Comparison of ENCODE assay signal across 16 cellular contexts in the genomic region with DNA sequence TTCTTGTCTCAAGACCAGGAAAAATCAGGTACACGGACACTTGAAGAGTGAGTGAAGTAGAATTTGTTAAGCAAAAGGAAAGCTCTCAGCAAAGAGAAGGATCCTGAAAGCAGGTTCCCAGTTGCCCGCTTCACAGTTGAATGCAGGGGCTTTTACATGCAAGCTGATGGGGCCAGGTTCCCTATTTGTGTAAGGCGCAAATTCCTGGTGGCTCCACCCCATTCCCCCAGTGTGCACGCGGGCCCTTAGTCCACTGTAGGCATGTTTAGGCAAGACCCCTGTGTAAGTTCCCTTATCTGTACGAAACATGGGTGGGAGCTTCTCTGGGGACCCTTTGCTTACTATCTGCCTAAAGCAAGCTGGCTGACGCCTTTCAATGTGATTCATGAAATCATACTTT.
"Had no signal": no experiment of that assay in that cellular context is flagged by ENCODE, and none has a peak within 500 bp of the region (broad histone marks: within the 10 kb centered on the region; RNA-seq: fewer than 3 reads in every experiment).

No MANE protein-coding gene starts in this region.

- H3K27ac ChIP-seq: brain microvascular endothelial cell, dorsolateral prefrontal cortex, foreskin keratinocyte, pancreas, tibial nerve had no signal

- H3K4me3 ChIP-seq: dorsolateral prefrontal cortex, mucosa of descending colon, pancreas, tibial nerve had no signal

- H3K9me3 Mint-ChIP-seq: activated CD4-positive, alpha-beta T cell treated with anti-CD3 and anti-CD28 coated beads, Interleukin-2, amount 10 ng/mL, durations not matched to agents 24 days and 14 days; activated naive CD4-positive, alpha-beta T cell treated with anti-CD3 and anti-CD28 coated beads, Interleukin-2, amount 50 U/mL, for 72 hours; naive thymus-derived CD8-positive, alpha-beta T cell; T-cell; WTC11 had no signal

- H3K27ac Mint-ChIP-seq: activated CD4-positive, alpha-beta T cell treated with anti-CD3 and anti-CD28 coated beads, Interleukin-2, amount 10 ng/mL, durations not matched to agents 24 days and 14 days; WTC11 had no signal

- H3K36me3 Mint-ChIP-seq: activated naive CD4-positive, alpha-beta T cell treated with anti-CD3 and anti-CD28 coated beads, Interleukin-2, amount 50 U/mL, for 72 hours; T-cell; WTC11 had no signal

- H3K4me3 Mint-ChIP-seq: activated CD4-positive, alpha-beta T cell treated with anti-CD3 and anti-CD28 coated beads, Interleukin-2, amount 10 ng/mL, durations not matched to agents 24 days and 14 days had no signal

- H3K27me3 ChIP-seq: brain microvascular endothelial cell, dorsolateral prefrontal cortex, pancreas, tibial nerve had no signal

- DNase-seq: activated CD4-positive, alpha-beta T cell treated with anti-CD3 and anti-CD28 coated beads, Interleukin-2, amount 10 ng/mL, durations not matched to agents 24 days and 14 days; activated T-cell treated with anti-CD3 and anti-CD28 coated beads, Interleukin-2, amount 50 U/mL, for 1 hour; brain microvascular endothelial cell; dorsolateral prefrontal cortex; foreskin keratinocyte; heart left ventricle; islet precursor cell; mammary epithelial cell; mucosa of descending colon; naive thymus-derived CD8-positive, alpha-beta T cell; pancreas; T-cell had no signal

- H3K4me1 ChIP-seq: foreskin keratinocyte had no signal

- H3K9me3 ChIP-seq: heart left ventricle, mucosa of descending colon, pancreas, tibial nerve had no signal

- ATAC-seq: activated naive CD4-positive, alpha-beta T cell treated with anti-CD3 and anti-CD28 coated beads, Interleukin-2, amount 50 U/mL, for 72 hours; foreskin keratinocyte; heart left ventricle; left lobe of liver; mucosa of descending colon; naive thymus-derived CD8-positive, alpha-beta T cell; pancreas; T-cell; WTC11 had no signal

- H3K36me3 ChIP-seq: brain microvascular endothelial cell, heart left ventricle, pancreas, tibial nerve had no signal
